In the genomic region with DNA sequence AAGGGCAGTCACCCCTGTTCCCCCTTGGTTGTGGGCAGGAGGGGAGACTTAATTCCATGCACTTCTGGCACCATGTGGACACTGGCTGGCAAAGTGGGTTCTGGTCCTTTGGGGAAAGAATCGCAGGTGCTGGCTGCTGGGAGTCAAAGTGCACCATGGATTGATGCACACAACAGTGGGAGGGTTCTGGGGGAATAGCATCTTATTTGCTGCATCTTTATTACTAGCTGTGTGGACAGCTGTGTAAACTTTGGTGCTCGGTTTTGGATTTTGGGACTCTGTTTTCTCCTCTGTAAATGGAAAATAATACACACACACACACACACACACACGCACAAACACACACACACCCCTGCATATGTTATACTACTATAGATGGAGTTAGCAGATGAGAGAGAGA, we compare ENCODE assay signal across 23 cellular contexts. TPM values are rescaled to one million over a fixed set of nuclear protein-coding genes. Genes with fewer than 3 reads are reported as not detected.
DNase-seq lines count a peak whose midpoint lies in the region; ATAC-seq, FAIRE-seq and TF ChIP-seq lines count a peak whose summit lies in the region.
"Had no signal": no experiment of that assay in that cellular context is flagged by ENCODE, and none has a peak within 500 bp of the region (broad histone marks: within the 10 kb centered on the region; RNA-seq: fewer than 3 reads in every experiment).

No MANE protein-coding gene starts in this region.

- H3K4me3 ChIP-seq in HepG2 (replicated peaks in 1 of 3; ENCODE audit: insufficient read depth in 1 of 3, low read depth in 2 of 3, low read length in 3 of 3) (peak overlapping the region in 1 of 3 experiments; percentile 12; a peak in 1 of 6 replicates), right lobe of liver (no peak overlapping the region), urinary bladder (ENCODE audit: low read depth, low read length) (no peak overlapping the region), ovary (no peak overlapping the region)
- H3K4me3 ChIP-seq: BLaER1, GM23338, HAP-1 had no signal

- H3K27ac Mint-ChIP-seq in T-helper 17 cell = no peak overlapping the region
- H3K27ac Mint-ChIP-seq: CD4-positive, alpha-beta T cell; GM23338; IgD-negative memory B cell; T-helper 2 cell treated with Interferon-gamma antibody and Interleukin-4, amounts not matched to agents 5 μg/mL and 100 μg/mL, for 36 hours had no signal

- peaks cover 67% of the 10 kb centered on the region for H3K79me2 ChIP-seq in HepG2 (ENCODE audit: insufficient read depth, low read length)

- H3K4me1 ChIP-seq in HepG2 (ENCODE audit: insufficient read depth, low read length) (peaks cover 74% of the 10 kb centered on the region), right lobe of liver (peaks cover 0 to 30% (median 4%) of the 10 kb centered on the region in 4 donors), urinary bladder (ENCODE audit: insufficient read depth) (no peaks in the 10 kb centered on the region), ovary (ENCODE audit: insufficient read depth) (no peaks in the 10 kb centered on the region)
- H3K4me1 ChIP-seq: BLaER1, HAP-1 had no signal

- no peaks in the 10 kb centered on the region; the same call in 1 of the 2 replicates for H4K20me1 ChIP-seq in HepG2 (ENCODE audit: insufficient read depth, low read length)
- H4K20me1 ChIP-seq: BLaER1 had no signal

- CTCF ChIA-PET in HepG2 (lab: Yijun Ruan, JAX; ENCODE audit: low intra/inter-chr PET ratio, low total read pairs) = no interaction called here

- peaks cover 54% of the 10 kb centered on the region for H3K27me3 Mint-ChIP-seq in T-helper 17 cell

- H3K9me3 ChIP-seq in HepG2 (ENCODE audit: low read length) = no peaks in the 10 kb centered on the region
- H3K9me3 ChIP-seq in right lobe of liver = no peaks in the 10 kb centered on the region
- no peaks in the 10 kb centered on the region for H3K9me3 ChIP-seq in T-helper 17 cell (ENCODE audit: control insufficient read depth, low read length, poor library complexity, severe bottlenecking)
- H3K9me3 ChIP-seq in ovary = no peaks in the 10 kb centered on the region
- H3K9me3 ChIP-seq: BLaER1, HAP-1 had no signal

- 75% methylated on average over 3 of the region's 3 CpGs for WGBS in HepG2 (ENCODE audit: low lambda C conversion rate)
- WGBS in right lobe of liver (ENCODE audit: insufficient coverage, low coverage, low lambda C conversion rate, missing lambda C conversion rate) = 31% methylated on average over 2 of the region's 3 CpGs
- 68% methylated on average over 3 of the region's 3 CpGs for WGBS in urinary bladder
- 65 to 79% (median 75%) methylated on average over 3 of the region's 3 CpGs for WGBS in ovary, 3 donors

- FAIRE-seq in HepG2 (lab: Jason Lieb, UNC) = no peak

- intact Hi-C loops in HepG2 (cut with micrococcal nuclease; ENCODE audit: unreplicated experiment) = no loop called here
- intact Hi-C loops in right lobe of liver (cut with DNase I) = loop anchor here in 1 of 2 donors (10.0 kb wide), 1 partner anchor 46 kb away; no protein-coding TSS in a partner anchor
- intact Hi-C loops in ovary (cut with DNase I) = no loop called here

- no peak for TF ChIP-seq CTCF in HepG2 (CRISPR knock-in tag; IDR thresholded peaks at IDR 0.05)
- no peak for TF ChIP-seq CTCF in right lobe of liver (IDR thresholded peaks at IDR 0.05)
- TF ChIP-seq CTCF in ovary (IDR thresholded peaks at IDR 0.05) = no peak

- H3K4me1 Mint-ChIP-seq in T-helper 17 cell = no peaks in the 10 kb centered on the region
- H3K4me1 Mint-ChIP-seq: IgD-negative memory B cell had no signal

- H3K27me3 ChIP-seq in HepG2 (ENCODE audit: control insufficient read depth in 1 of 2, insufficient read depth in 2 of 2, low read length in 2 of 2) = no peaks in the 10 kb centered on the region; a peak in 1 of 5 replicates
- no peaks in the 10 kb centered on the region for H3K27me3 ChIP-seq in right lobe of liver
- no peaks in the 10 kb centered on the region for H3K27me3 ChIP-seq in ovary
- H3K27me3 ChIP-seq: BLaER1 had no signal

- TF ChIP-seq EP300 in HepG2 (IDR thresholded peaks at IDR 0.05; ENCODE audit: low read depth in 2 of 2, low read length in 2 of 2) (no peak), HepG2 (CRISPR knock-in tag; IDR thresholded peaks at IDR 0.05; ENCODE audit: borderline replicate concordance) (no peak), ovary (IDR thresholded peaks at IDR 0.05) (no peak)

- H3K27ac ChIP-seq in HepG2 (ENCODE audit: extremely low read length, insufficient read depth, low read length) = no peak overlapping the region
- H3K27ac ChIP-seq in right lobe of liver = no peak overlapping the region
- H3K27ac ChIP-seq in urinary bladder (ENCODE audit: low read depth) = peak overlapping the region; percentile 12
- no peak overlapping the region for H3K27ac ChIP-seq in ovary
- H3K27ac ChIP-seq: BLaER1, RWPE1 had no signal

- ATAC-seq in HepG2 (no peak), right lobe of liver (no peak), T-helper 17 cell (no peak), GM21528 (IDR thresholded peaks at IDR 0.05; ENCODE audit: low FRiP score, unreplicated experiment) (no peak)
- ATAC-seq: GM23338, SK-N-SH treated with all-trans-retinoic acid at 6 μM for 48 hours had no signal

- no peak for TF ChIP-seq POLR2A in HepG2 (IDR thresholded peaks at IDR 0.05; ENCODE audit: insufficient read depth in 1 of 2, low read depth in 2 of 2, low read length in 2 of 2)
- TF ChIP-seq POLR2A in right lobe of liver (IDR thresholded peaks at IDR 0.05) = no peak
- TF ChIP-seq POLR2A in ovary (IDR thresholded peaks at IDR 0.05) = no peak

- DNase-seq in HepG2 (ENCODE audit: low spot score) = no peak
- DNase-seq in right lobe of liver = no peak
- peak; percentile 86 for DNase-seq in NCI-H748 (lab: John Stamatoyannopoulos, UW; ENCODE audit: unreplicated experiment)
- DNase-seq in T-helper 17 cell = no peak
- no peak for DNase-seq in ovary
- no peak for DNase-seq in central memory CD4-positive, alpha-beta T cell
- DNase-seq: ACHN; Calu3; CD4-positive, alpha-beta T cell; DMS79 treated with DMSO at 0.1 percent for 48 hours; NCI-H187; NCI-H226; NCI-H524 treated with DMSO at 0.1 percent for 48 hours; NK-92 treated with Interleukin-12 subunit alpha and Interleukin-12 subunit beta, amount 100 ng/mL, for 24 hours had no signal

- in situ Hi-C loops in HepG2 (cut with HindIII; ENCODE audit: extremely low pct_ligation_motif_present, low pct_unique_long_range_greater_than_20kb) = no loop called here

- H2AFZ ChIP-seq in HepG2 (ENCODE audit: low read length) = no peak overlapping the region
- H2AFZ ChIP-seq: GM23338 had no signal

- H3K9ac ChIP-seq in HepG2 (ENCODE audit: insufficient read depth, low read depth, low read length) = no peak overlapping the region
- H3K9ac ChIP-seq: BLaER1 had no signal

- no TSS peak for BruUV-seq in HepG2 (replicated peaks; lab: Mats Ljungman, UMichigan)

- H3K36me3 ChIP-seq in HepG2 (replicated peaks in 1 of 2; ENCODE audit: control insufficient read depth in 1 of 2, insufficient read depth in 2 of 2, low read length in 2 of 2) = no peaks in the 10 kb centered on the region; a peak in 1 of 5 replicates
- no peaks in the 10 kb centered on the region for H3K36me3 ChIP-seq in right lobe of liver
- no peaks in the 10 kb centered on the region for H3K36me3 ChIP-seq in urinary bladder (ENCODE audit: insufficient read depth)
- no peaks in the 10 kb centered on the region for H3K36me3 ChIP-seq in ovary
- H3K36me3 ChIP-seq: BLaER1, HAP-1 had no signal

- H3K4me3 Mint-ChIP-seq in T-helper 17 cell = peak overlapping the region; percentile 0
- H3K4me3 Mint-ChIP-seq: CD4-positive, alpha-beta T cell; GM23338; IgD-negative memory B cell; T-helper 2 cell treated with Interferon-gamma antibody and Interleukin-4, amounts not matched to agents 5 μg/mL and 100 μg/mL, for 36 hours had no signal

- POLR2A ChIA-PET in HepG2 (lab: Yijun Ruan, JAX) = interaction anchor here (1.8 kb wide), 1 partner anchor 16 kb away, joined by 4 read pairs; no protein-coding TSS in a partner anchor

- no peaks in the 10 kb centered on the region for H3K36me3 Mint-ChIP-seq in T-helper 17 cell (ENCODE audit: low read depth)
- H3K36me3 Mint-ChIP-seq: IgD-negative memory B cell had no signal

- peak overlapping the region; percentile 92; the same call in 1 of the 2 replicates for H3K4me2 ChIP-seq in HepG2 (ENCODE audit: low read depth, low read length)
- H3K4me2 ChIP-seq: BLaER1, GM23338 had no signal

- no peak for TF ChIP-seq RAD21 in HepG2 (CRISPR knock-in tag; IDR thresholded peaks at IDR 0.05)

RNA-seq across cellular contexts. Expression of a gene that starts 3.9 kb away (rescaled TPM):
- total RNA-seq in HepG2 (2016; rRNA removed; fragmentation: Illumina TruSeq; extraction: Trizol) (20.4 and 26.3 TPM in 2 replicates), right lobe of liver (100 to 1,000 TPM in 1 of 6 experiments, 10 to 100 TPM in 5; 65.2 to 144 (median 84.7) TPM), T-helper 17 cell (not detected), urinary bladder (31.6 TPM), ovary (1 to 10 TPM in 2 of 7 donors, under 1 TPM in 1, not detected in 4; 0.59 to 4.5 (median 1.9) TPM)
- 8.1 and 10.8 TPM in 2 replicates for total RNA-seq in HepG2 (2016; cell fraction: cytosol; rRNA removed; fragmentation: Illumina TruSeq; extraction: Trizol; ENCODE audit: low read depth)
- 17.1 and 26.5 TPM in 2 replicates for total RNA-seq in HepG2 (2016; cell fraction: insoluble cytoplasmic fraction; rRNA removed; fragmentation: Illumina TruSeq; extraction: Trizol)
- 14.2 and 15.4 TPM in 2 replicates for total RNA-seq in HepG2 (2016; cell fraction: membrane; rRNA removed; fragmentation: Illumina TruSeq; extraction: Trizol)
- total RNA-seq in HepG2 (2016; cell fraction: nucleus; rRNA removed; fragmentation: Illumina TruSeq; extraction: Trizol) = 20.3 and 26.6 TPM in 2 replicates
- polyA plus RNA-seq in HepG2 (2011; rRNA removed) (69.3 and 70.7 TPM in 2 replicates), urinary bladder (83.2 TPM), ovary (under 1 TPM; 0.12 to 0.20 TPM)
- 63.0 and 86.7 TPM in 2 replicates for polyA plus RNA-seq in HepG2 (2011; cell fraction: cytosol; rRNA removed)
- 25.9 and 29.8 TPM in 2 replicates for polyA plus RNA-seq in HepG2 (2011; cell fraction: nucleus; rRNA removed)
- polyA plus RNA-seq in HepG2 (2012) = 99.3 and 106 TPM in 2 replicates
- 10.6 and 11.5 TPM in 2 replicates for polyA plus RNA-seq in HepG2 (2016; cell fraction: cytosol; fragmentation: Illumina TruSeq; extraction: Trizol; ENCODE audit: low read depth)
- 19.6 and 20.2 TPM in 2 replicates for polyA plus RNA-seq in HepG2 (2016; cell fraction: insoluble cytoplasmic fraction; fragmentation: Illumina TruSeq; extraction: Trizol; ENCODE audit: low read depth)
- 13.1 and 14.3 TPM in 2 replicates for polyA plus RNA-seq in HepG2 (2016; cell fraction: membrane; fragmentation: Illumina TruSeq; extraction: Trizol; ENCODE audit: low read depth)
- polyA plus RNA-seq in HepG2 (2016; cell fraction: nucleus; fragmentation: Illumina TruSeq; extraction: Trizol; ENCODE audit: insufficient read depth, low read depth) = 30.1 and 31.0 TPM in 2 replicates
- polyA minus RNA-seq in HepG2 (2011; rRNA and poly(A)+ RNA removed; ENCODE audit: low replicate concordance) = 150 TPM in 1 of 2 replicates, not detected in the other
- polyA minus RNA-seq in HepG2 (2011; cell fraction: cytosol; rRNA and poly(A)+ RNA removed) = 38.6 and 54.8 TPM in 2 replicates
- polyA minus RNA-seq in HepG2 (2011; cell fraction: nucleus; rRNA and poly(A)+ RNA removed) = 77.4 and 89.1 TPM in 2 replicates
- total RNA-seq: CD4-positive, alpha-beta T cell; GM23338 had no signal
- polyA plus RNA-seq: IgD-negative memory B cell had no signal

RNA-seq across cellular contexts. Expression of a gene that starts 27.7 kb away (rescaled TPM):
- total RNA-seq in HepG2 (2016; rRNA removed; fragmentation: Illumina TruSeq; extraction: Trizol) (0.01 and 0.13 TPM in 2 replicates), right lobe of liver (1 to 10 TPM; 3.4 to 5.9 (median 4.5) TPM), T-helper 17 cell (1 to 10 TPM; 4.9 TPM), urinary bladder (5.3 TPM), ovary (1 to 10 TPM in 1 of 7 donors, under 1 TPM in 6; 0.13 to 2.3 (median 0.67) TPM)
- not detected in 2 replicates for total RNA-seq in HepG2 (2016; cell fraction: cytosol; rRNA removed; fragmentation: Illumina TruSeq; extraction: Trizol; ENCODE audit: low read depth)
- total RNA-seq in HepG2 (2016; cell fraction: insoluble cytoplasmic fraction; rRNA removed; fragmentation: Illumina TruSeq; extraction: Trizol) = 0.09 and 0.39 TPM in 2 replicates
- under 0.01 and 0.09 TPM in 2 replicates for total RNA-seq in HepG2 (2016; cell fraction: membrane; rRNA removed; fragmentation: Illumina TruSeq; extraction: Trizol)
- total RNA-seq in HepG2 (2016; cell fraction: nucleus; rRNA removed; fragmentation: Illumina TruSeq; extraction: Trizol) = 0.03 TPM in 1 of 2 replicates, not detected in the other
- polyA plus RNA-seq in HepG2 (2011; rRNA removed) (0.01 TPM in 1 of 2 replicates, not detected in the other), urinary bladder (1.3 TPM), ovary (under 1 TPM; 0.15 to 0.88 TPM)
- polyA plus RNA-seq in HepG2 (2011; cell fraction: cytosol; rRNA removed) = under 0.01 TPM in 1 of 2 replicates, not detected in the other
- 0.02 TPM in 2 replicates for polyA plus RNA-seq in HepG2 (2011; cell fraction: nucleus; rRNA removed)
- polyA plus RNA-seq in HepG2 (2012) = 0.01 TPM in 1 of 2 replicates, not detected in the other
- polyA plus RNA-seq in HepG2 (2016; cell fraction: cytosol; fragmentation: Illumina TruSeq; extraction: Trizol; ENCODE audit: low read depth) = not detected in 2 replicates
- polyA plus RNA-seq in HepG2 (2016; cell fraction: insoluble cytoplasmic fraction; fragmentation: Illumina TruSeq; extraction: Trizol; ENCODE audit: low read depth) = 0.11 TPM in 2 replicates
- 0.07 TPM in 1 of 2 replicates, not detected in the other for polyA plus RNA-seq in HepG2 (2016; cell fraction: membrane; fragmentation: Illumina TruSeq; extraction: Trizol; ENCODE audit: low read depth)
- not detected in 2 replicates for polyA plus RNA-seq in HepG2 (2016; cell fraction: nucleus; fragmentation: Illumina TruSeq; extraction: Trizol; ENCODE audit: insufficient read depth, low read depth)
- polyA minus RNA-seq in HepG2 (2011; rRNA and poly(A)+ RNA removed; ENCODE audit: low replicate concordance) = not detected in 2 replicates
- not detected in 2 replicates for polyA minus RNA-seq in HepG2 (2011; cell fraction: cytosol; rRNA and poly(A)+ RNA removed)
- not detected in 2 replicates for polyA minus RNA-seq in HepG2 (2011; cell fraction: nucleus; rRNA and poly(A)+ RNA removed)
- polyA plus RNA-seq: GM23338 had no signal
